19 cellular contexts compared by ENCODE assay signal in genomic region chr3:129132097-129132866, GRCh38. TPM values are rescaled to one million over a fixed set of nuclear protein-coding genes. Genes with fewer than 3 reads are reported as not detected.
DNase-seq lines count a peak whose midpoint lies in the region; ATAC-seq lines count a peak whose summit lies in the region.
"Had no signal": no experiment of that assay in that cellular context is flagged by ENCODE, and none has a peak within 500 bp of the region (broad histone marks: within the 10 kb centered on the region; RNA-seq: fewer than 3 reads in every experiment).

No MANE protein-coding gene starts in this region.

- no peaks in the 10 kb centered on the region for H3K27me3 Mint-ChIP-seq in activated CD4-positive, alpha-beta T cell treated with anti-CD3 and anti-CD28 coated beads, Interleukin-2, amount 10 ng/mL, durations not matched to agents 24 days and 14 days
- no peaks in the 10 kb centered on the region for H3K27me3 Mint-ChIP-seq in T-cell
- H3K27me3 Mint-ChIP-seq in effector memory CD8-positive, alpha-beta T cell: no peaks in the 10 kb centered on the region
- H3K27me3 Mint-ChIP-seq in natural killer cell treated with Interleukin-12 subunit alpha and Interleukin-12 subunit beta and Interleukin-15 and Interleukin-18, amount 100 ng/mL, for 72 hours: no peaks in the 10 kb centered on the region

- intact Hi-C loops in activated CD4-positive, alpha-beta T cell treated with anti-CD3 and anti-CD28 coated beads, Interleukin-2, amount 10 ng/mL, durations not matched to agents 24 days and 14 days (cut with micrococcal nuclease): no loop called here

- peaks cover 4% of the 10 kb centered on the region for H3K4me1 Mint-ChIP-seq in activated CD4-positive, alpha-beta T cell treated with anti-CD3 and anti-CD28 coated beads, Interleukin-2, amount 10 ng/mL, durations not matched to agents 24 days and 14 days
- peaks cover 15 to 19% (median 17%) of the 10 kb centered on the region in 3 donors for H3K4me1 Mint-ChIP-seq in T-cell
- H3K4me1 Mint-ChIP-seq in effector memory CD8-positive, alpha-beta T cell (ENCODE audit: low read depth in 2 of 2): peaks cover 5 to 8% of the 10 kb centered on the region in 2 donors
- peaks cover 18 to 19% of the 10 kb centered on the region in 2 donors for H3K4me1 Mint-ChIP-seq in natural killer cell treated with Interleukin-12 subunit alpha and Interleukin-12 subunit beta and Interleukin-15 and Interleukin-18, amount 100 ng/mL, for 72 hours (ENCODE audit: low read depth in 2 of 2)
- H3K4me1 Mint-ChIP-seq: mesothelial cell of epicardium had no signal

- DNase-seq in activated CD4-positive, alpha-beta T cell treated with anti-CD3 and anti-CD28 coated beads, Interleukin-2, amount 10 ng/mL, durations not matched to agents 24 days and 14 days: no peak
- no peak for DNase-seq in activated CD4-positive, alpha-beta T cell treated with anti-CD3 and anti-CD28 coated beads, Interleukin-2, amount 50 U/mL, for 48 hours
- DNase-seq in T-cell: no peak
- no peak for DNase-seq in effector memory CD8-positive, alpha-beta T cell
- DNase-seq in natural killer cell treated with Interleukin-12 subunit alpha and Interleukin-12 subunit beta and Interleukin-15 and Interleukin-18, amount 100 ng/mL, for 72 hours (ENCODE audit: low spot score): no peak
- DNase-seq in hepatic stellate cell (ENCODE audit: low spot score): no peak
- DNase-seq in NCI-H1694 (lab: John Stamatoyannopoulos, UW): no peak
- DNase-seq: activated CD4-positive, alpha-beta T cell treated with anti-CD3 and anti-CD28 coated beads for 1 hour; DMS53; HFFc6; kidney glomerular epithelial cell; NCI-H2171; NCI-H774; OCI-M1; retina; tibial artery had no signal

- peaks cover 44% of the 10 kb centered on the region for H3K36me3 Mint-ChIP-seq in activated CD4-positive, alpha-beta T cell treated with anti-CD3 and anti-CD28 coated beads, Interleukin-2, amount 10 ng/mL, durations not matched to agents 24 days and 14 days (ENCODE audit: low read depth)
- H3K36me3 Mint-ChIP-seq in T-cell: peaks cover 46% of the 10 kb centered on the region
- peaks cover 84% of the 10 kb centered on the region for H3K36me3 Mint-ChIP-seq in effector memory CD8-positive, alpha-beta T cell (ENCODE audit: insufficient read depth)
- H3K36me3 Mint-ChIP-seq in natural killer cell treated with Interleukin-12 subunit alpha and Interleukin-12 subunit beta and Interleukin-15 and Interleukin-18, amount 100 ng/mL, for 72 hours: peaks cover 23% of the 10 kb centered on the region

- POLR2A ChIA-PET in T-cell (lab: Charles Lee): interaction anchor here in 1 of 2 donors (0.5 kb wide), 1 partner anchor 485 kb away, joined by 4 read pairs; no protein-coding TSS in a partner anchor

- CTCF ChIA-PET in T-cell (lab: Charles Lee): interaction anchor here (0.6 to 0.9 kb wide), 3 partner anchors 14 to 162 kb away, joined by 3 to 7 read pairs (median 3); no protein-coding TSS in a partner anchor

- H3K4me3 Mint-ChIP-seq in activated CD4-positive, alpha-beta T cell treated with anti-CD3 and anti-CD28 coated beads, Interleukin-2, amount 10 ng/mL, durations not matched to agents 24 days and 14 days: no peak overlapping the region
- no peak overlapping the region for H3K4me3 Mint-ChIP-seq in T-cell
- peak overlapping the region in 1 of 2 donors; percentile 11 for H3K4me3 Mint-ChIP-seq in effector memory CD8-positive, alpha-beta T cell
- peak overlapping the region; percentile 11 for H3K4me3 Mint-ChIP-seq in natural killer cell treated with Interleukin-12 subunit alpha and Interleukin-12 subunit beta and Interleukin-15 and Interleukin-18, amount 100 ng/mL, for 72 hours
- H3K4me3 Mint-ChIP-seq: HFFc6, mesothelial cell of epicardium had no signal

- no peaks in the 10 kb centered on the region for H3K9me3 Mint-ChIP-seq in activated CD4-positive, alpha-beta T cell treated with anti-CD3 and anti-CD28 coated beads, Interleukin-2, amount 10 ng/mL, durations not matched to agents 24 days and 14 days
- no peaks in the 10 kb centered on the region for H3K9me3 Mint-ChIP-seq in T-cell
- H3K9me3 Mint-ChIP-seq in effector memory CD8-positive, alpha-beta T cell: no peaks in the 10 kb centered on the region
- H3K9me3 Mint-ChIP-seq in natural killer cell treated with Interleukin-12 subunit alpha and Interleukin-12 subunit beta and Interleukin-15 and Interleukin-18, amount 100 ng/mL, for 72 hours: no peaks in the 10 kb centered on the region
- H3K9me3 Mint-ChIP-seq: HFFc6, mesothelial cell of epicardium had no signal

- H3K27ac Mint-ChIP-seq in activated CD4-positive, alpha-beta T cell treated with anti-CD3 and anti-CD28 coated beads, Interleukin-2, amount 10 ng/mL, durations not matched to agents 24 days and 14 days: peak overlapping the region; percentile 22
- peak overlapping the region; percentile 58 to 87 for H3K27ac Mint-ChIP-seq in T-cell
- H3K27ac Mint-ChIP-seq in effector memory CD8-positive, alpha-beta T cell: peak overlapping the region; percentile 27 to 45
- peak overlapping the region; percentile 54 to 82 for H3K27ac Mint-ChIP-seq in natural killer cell treated with Interleukin-12 subunit alpha and Interleukin-12 subunit beta and Interleukin-15 and Interleukin-18, amount 100 ng/mL, for 72 hours
- H3K27ac Mint-ChIP-seq: HFFc6, mesothelial cell of epicardium had no signal

- peak; percentile 30 to 74 (median 40) for ATAC-seq in T-cell (replicated peaks in 1 of 4)
- no peak for ATAC-seq in effector memory CD8-positive, alpha-beta T cell (replicated peaks)
- peak; percentile 40 to 41 for ATAC-seq in natural killer cell treated with Interleukin-12 subunit alpha and Interleukin-12 subunit beta and Interleukin-15 and Interleukin-18, amount 100 ng/mL, for 72 hours
- ATAC-seq in HG03039 (IDR thresholded peaks at IDR 0.05; ENCODE audit: unreplicated experiment): no peak
- ATAC-seq: A549 had no signal

RNA-seq across cellular contexts. Expression of gene RAB43, which starts 10.7 kb away (rescaled TPM):
- total RNA-seq in activated CD4-positive, alpha-beta T cell treated with anti-CD3 and anti-CD28 coated beads, Interleukin-2, amount 10 ng/mL, durations not matched to agents 24 days and 14 days: 42.5 and 44.3 TPM in 2 replicates
- total RNA-seq in T-cell: 10 to 100 TPM; 53.8 to 96.9 (median 77.6) TPM
- total RNA-seq in natural killer cell treated with Interleukin-12 subunit alpha and Interleukin-12 subunit beta and Interleukin-15 and Interleukin-18, amount 100 ng/mL, for 72 hours: 10 to 100 TPM; 50.7 to 53.9 TPM

RNA-seq across cellular contexts. Expression of gene ISY1, which starts 28.6 kb away (rescaled TPM):
- 73.8 and 83.7 TPM in 2 replicates for total RNA-seq in activated CD4-positive, alpha-beta T cell treated with anti-CD3 and anti-CD28 coated beads, Interleukin-2, amount 10 ng/mL, durations not matched to agents 24 days and 14 days
- total RNA-seq in T-cell: 10 to 100 TPM; 34.8 to 42.0 (median 35.9) TPM
- 10 to 100 TPM; 54.7 to 59.7 TPM for total RNA-seq in natural killer cell treated with Interleukin-12 subunit alpha and Interleukin-12 subunit beta and Interleukin-15 and Interleukin-18, amount 100 ng/mL, for 72 hours

RNA-seq across cellular contexts. Expression of gene CNBP, which starts 51.4 kb away (rescaled TPM):
- 422 and 430 TPM in 2 replicates for total RNA-seq in activated CD4-positive, alpha-beta T cell treated with anti-CD3 and anti-CD28 coated beads, Interleukin-2, amount 10 ng/mL, durations not matched to agents 24 days and 14 days
- 100 to 1,000 TPM; 280 to 382 (median 356) TPM for total RNA-seq in T-cell
- 100 to 1,000 TPM; 230 to 268 TPM for total RNA-seq in natural killer cell treated with Interleukin-12 subunit alpha and Interleukin-12 subunit beta and Interleukin-15 and Interleukin-18, amount 100 ng/mL, for 72 hours

Comparison
In these comparisons a context has a peak if more than half of its experiments do, and no peak if none do; other contexts are left out.
1. H3K27ac Mint-ChIP-seq: peak in every context shown above with its lines; median percentile 72 in T-cell; 68 in natural killer cell treated with Interleukin-12 subunit alpha and Interleukin-12 subunit beta and Interleukin-15 and Interleukin-18, amount 100 ng/mL, for 72 hours; 36 in effector memory CD8-positive, alpha-beta T cell; 22 in activated CD4-positive, alpha-beta T cell treated with anti-CD3 and anti-CD28 coated beads, Interleukin-2, amount 10 ng/mL, durations not matched to agents 24 days and 14 days.
2. ATAC-seq: peak in T-cell (4 of 4) and natural killer cell treated with Interleukin-12 subunit alpha and Interleukin-12 subunit beta and Interleukin-15 and Interleukin-18, amount 100 ng/mL, for 72 hours (2 of 2); none in effector memory CD8-positive, alpha-beta T cell (single experiment) and HG03039 (single experiment).